5 cellular contexts compared by ENCODE assay signal in genomic region chr19:21934131-21934530, GRCh38.
"Had no signal": no experiment of that assay in that cellular context is flagged by ENCODE, and none has a peak within 500 bp of the region (broad histone marks: within the 10 kb centered on the region; RNA-seq: fewer than 3 reads in every experiment).

No MANE protein-coding gene starts in this region.

- DNase-seq: IMR-90, KBM-7, KG1 had no signal

- H3K4me3 ChIP-seq: K562 had no signal

- H3K27ac ChIP-seq: HL-60 had no signal
